ENCODE assay signal across 1 cellular context in the genomic region with DNA sequence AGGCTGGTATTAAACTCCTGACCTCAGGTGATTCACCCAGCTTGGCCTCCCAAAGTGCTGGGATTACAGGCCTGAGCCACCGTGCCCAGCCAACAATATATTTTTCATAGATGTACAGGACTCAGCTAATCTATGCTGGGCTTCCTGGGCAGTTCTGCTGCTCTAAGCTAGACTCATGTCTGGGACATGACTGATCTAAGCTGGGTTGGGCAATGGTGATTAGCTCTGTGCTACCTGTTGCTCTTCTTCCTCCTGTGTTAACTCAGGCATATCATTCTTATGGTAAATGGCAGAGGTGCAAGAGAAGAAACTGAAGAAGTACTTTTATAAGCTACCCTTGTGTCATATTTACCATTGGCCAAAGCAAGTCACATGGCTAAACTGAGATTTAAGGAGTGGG.
A peak's percentile ranks its signal among the peaks of the same experiment; 100 is the strongest.
TF ChIP-seq lines count a peak whose summit lies in the region.

No MANE protein-coding gene starts in this region.

TF ChIP-seq in HEK293, 187 proteins besides CTCF, POLR2A, EP300 and RAD21 (continued from another document):
- TF ChIP-seq SCRT1 (tag by site-specific recombination; IDR thresholded peaks at IDR 0.05; ENCODE audit: borderline replicate concordance), result peak; percentile 62; the same call in 1 of the 2 replicates
- TF ChIP-seq, protein P1, sequence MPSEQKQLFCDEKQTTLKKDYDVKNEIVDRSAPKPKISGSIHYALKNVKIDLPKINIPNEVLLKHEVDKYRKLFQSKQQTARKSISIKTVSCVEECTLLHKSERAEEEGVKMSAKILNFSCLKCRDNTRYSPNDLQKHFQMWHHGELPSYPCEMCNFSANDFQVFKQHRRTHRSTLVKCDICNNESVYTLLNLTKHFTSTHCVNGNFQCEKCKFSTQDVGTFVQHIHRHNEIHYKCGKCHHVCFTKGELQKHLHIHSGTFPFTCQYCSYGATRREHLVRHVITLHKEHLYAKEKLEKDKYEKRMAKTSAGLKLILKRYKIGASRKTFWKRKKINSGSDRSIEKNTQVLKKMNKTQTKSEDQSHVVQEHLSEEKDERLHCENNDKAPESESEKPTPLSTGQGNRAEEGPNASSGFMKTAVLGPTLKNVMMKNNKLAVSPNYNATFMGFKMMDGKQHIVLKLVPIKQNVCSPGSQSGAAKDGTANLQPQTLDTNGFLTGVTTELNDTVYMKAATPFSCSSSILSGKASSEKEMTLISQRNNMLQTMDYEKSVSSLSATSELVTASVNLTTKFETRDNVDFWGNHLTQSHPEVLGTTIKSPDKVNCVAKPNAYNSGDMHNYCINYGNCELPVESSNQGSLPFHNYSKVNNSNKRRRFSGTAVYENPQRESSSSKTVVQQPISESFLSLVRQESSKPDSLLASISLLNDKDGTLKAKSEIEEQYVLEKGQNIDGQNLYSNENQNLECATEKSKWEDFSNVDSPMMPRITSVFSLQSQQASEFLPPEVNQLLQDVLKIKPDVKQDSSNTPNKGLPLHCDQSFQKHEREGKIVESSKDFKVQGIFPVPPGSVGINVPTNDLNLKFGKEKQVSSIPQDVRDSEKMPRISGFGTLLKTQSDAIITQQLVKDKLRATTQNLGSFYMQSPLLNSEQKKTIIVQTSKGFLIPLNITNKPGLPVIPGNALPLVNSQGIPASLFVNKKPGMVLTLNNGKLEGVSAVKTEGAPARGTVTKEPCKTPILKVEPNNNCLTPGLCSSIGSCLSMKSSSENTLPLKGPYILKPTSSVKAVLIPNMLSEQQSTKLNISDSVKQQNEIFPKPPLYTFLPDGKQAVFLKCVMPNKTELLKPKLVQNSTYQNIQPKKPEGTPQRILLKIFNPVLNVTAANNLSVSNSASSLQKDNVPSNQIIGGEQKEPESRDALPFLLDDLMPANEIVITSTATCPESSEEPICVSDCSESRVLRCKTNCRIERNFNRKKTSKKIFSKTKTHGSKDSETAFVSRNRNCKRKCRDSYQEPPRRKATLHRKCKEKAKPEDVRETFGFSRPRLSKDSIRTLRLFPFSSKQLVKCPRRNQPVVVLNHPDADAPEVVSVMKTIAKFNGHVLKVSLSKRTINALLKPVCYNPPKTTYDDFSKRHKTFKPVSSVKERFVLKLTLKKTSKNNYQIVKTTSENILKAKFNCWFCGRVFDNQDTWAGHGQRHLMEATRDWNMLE (tag by site-specific recombination; conservative IDR thresholded peaks at IDR 0.05; ENCODE audit: low read depth), result no peak
- TF ChIP-seq ZNF433 (tag by site-specific recombination; IDR thresholded peaks at IDR 0.05; ENCODE audit: low read depth), result no peak
- TF ChIP-seq SCRT2 (tag by site-specific recombination; IDR thresholded peaks at IDR 0.05), result peak; percentile 74
